ENCODE assay signal across 8 cellular contexts in genomic region chr19:34171539-34171876, GRCh38. TPM values are rescaled to one million over a fixed set of nuclear protein-coding genes. Genes with fewer than 3 reads are reported as not detected.
A peak's percentile ranks its signal among the peaks of the same experiment; 100 is the strongest.
DNase-seq lines count a peak whose midpoint lies in the region; ATAC-seq and TF ChIP-seq lines count a peak whose summit lies in the region.

No MANE protein-coding gene starts in this region.

- no peaks in the 10 kb centered on the region for H3K9me3 ChIP-seq in Loucy (ENCODE audit: insufficient read depth, low read depth, low read length)

- H3F3A ChIP-seq in Loucy (ENCODE audit: low read depth) = no peaks in the 10 kb centered on the region

- TF ChIP-seq CTCF in Loucy (conservative IDR thresholded peaks at IDR 0.05; ENCODE audit: low read length) = no peak
- TF ChIP-seq CTCF in kidney epithelial cell (IDR thresholded peaks at IDR 0.05; ENCODE audit: insufficient read depth, low read length, poor library complexity, severe bottlenecking) = no peak

- peaks cover 35% of the 10 kb centered on the region for H4K20me1 ChIP-seq in Loucy (ENCODE audit: insufficient read depth, low read length, poor library complexity, severe bottlenecking)

- H2AFZ ChIP-seq in Loucy (ENCODE audit: low read length) = peak overlapping the region; percentile 90

- H3K4me1 ChIP-seq in Loucy (ENCODE audit: insufficient read depth, low read length, poor library complexity, severe bottlenecking) = peaks cover 19% of the 10 kb centered on the region

- H3K27me3 ChIP-seq in Loucy (ENCODE audit: insufficient read depth, low read length, poor library complexity, severe bottlenecking) (no peaks in the 10 kb centered on the region), kidney epithelial cell (ENCODE audit: control insufficient read depth, insufficient read depth, low read length) (no peaks in the 10 kb centered on the region)

- H3K4me3 ChIP-seq in Loucy (ENCODE audit: low read length, poor library complexity, severe bottlenecking) (peak overlapping the region; percentile 90), kidney epithelial cell (ENCODE audit: low read depth, low read length) (peak overlapping the region; percentile 100)

- peak overlapping the region; percentile 75 for H3K4me2 ChIP-seq in Loucy (ENCODE audit: low read depth, low read length, poor library complexity, severe bottlenecking)

- H3K9ac ChIP-seq in Loucy (ENCODE audit: low read depth, low read length, poor library complexity, severe bottlenecking) = peak overlapping the region; percentile 98

- H3K79me2 ChIP-seq in Loucy (ENCODE audit: insufficient read depth, low read length) = peaks cover 51% of the 10 kb centered on the region

- ATAC-seq in GM21526 (IDR thresholded peaks at IDR 0.05; ENCODE audit: low FRiP score, unreplicated experiment) (peak; percentile 7), HG02840 (IDR thresholded peaks at IDR 0.05; ENCODE audit: low FRiP score, unreplicated experiment) (no peak)

- H3K36me3 ChIP-seq in Loucy (ENCODE audit: insufficient read depth, low read length) (no peaks in the 10 kb centered on the region), kidney epithelial cell (ENCODE audit: control insufficient read depth, insufficient read depth, low read length) (no peaks in the 10 kb centered on the region)

- H3K9me2 ChIP-seq in Loucy (replicated peaks; ENCODE audit: low read depth, low read length) = no peaks in the 10 kb centered on the region

- DNase-seq in GM04503 (ENCODE audit: low read depth) = peak; percentile 36
- peak; percentile 62 for DNase-seq in amniotic stem cell (lab: John Stamatoyannopoulos, UW)
- no peak for DNase-seq in kidney epithelial cell (ENCODE audit: low read depth)
- DNase-seq in stimulated activated CD8-positive, alpha-beta memory T cell treated with anti-CD3 and anti-CD28 coated beads, Interleukin-15, amount 100 ng/mL, for 24 hours (ENCODE audit: low read depth) = peak; percentile 20
- no peak for DNase-seq in NCI-H82 (lab: John Stamatoyannopoulos, UW)

RNA-seq across cellular contexts. Expression of gene LSM14A, which starts 0.8 kb away (rescaled TPM):
- total RNA-seq in kidney epithelial cell = 105 and 106 TPM in 2 replicates

Comparison
In these comparisons a context has a peak if more than half of its experiments do, and no peak if none do; other contexts are left out.
1. DNase-seq: peak in GM04503 (single experiment), amniotic stem cell (single experiment) and stimulated activated CD8-positive, alpha-beta memory T cell treated with anti-CD3 and anti-CD28 coated beads, Interleukin-15, amount 100 ng/mL, for 24 hours (single experiment); none in kidney epithelial cell (single experiment) and NCI-H82 (single experiment).